ENCODE assay signal across 8 cellular contexts in the genomic region with DNA sequence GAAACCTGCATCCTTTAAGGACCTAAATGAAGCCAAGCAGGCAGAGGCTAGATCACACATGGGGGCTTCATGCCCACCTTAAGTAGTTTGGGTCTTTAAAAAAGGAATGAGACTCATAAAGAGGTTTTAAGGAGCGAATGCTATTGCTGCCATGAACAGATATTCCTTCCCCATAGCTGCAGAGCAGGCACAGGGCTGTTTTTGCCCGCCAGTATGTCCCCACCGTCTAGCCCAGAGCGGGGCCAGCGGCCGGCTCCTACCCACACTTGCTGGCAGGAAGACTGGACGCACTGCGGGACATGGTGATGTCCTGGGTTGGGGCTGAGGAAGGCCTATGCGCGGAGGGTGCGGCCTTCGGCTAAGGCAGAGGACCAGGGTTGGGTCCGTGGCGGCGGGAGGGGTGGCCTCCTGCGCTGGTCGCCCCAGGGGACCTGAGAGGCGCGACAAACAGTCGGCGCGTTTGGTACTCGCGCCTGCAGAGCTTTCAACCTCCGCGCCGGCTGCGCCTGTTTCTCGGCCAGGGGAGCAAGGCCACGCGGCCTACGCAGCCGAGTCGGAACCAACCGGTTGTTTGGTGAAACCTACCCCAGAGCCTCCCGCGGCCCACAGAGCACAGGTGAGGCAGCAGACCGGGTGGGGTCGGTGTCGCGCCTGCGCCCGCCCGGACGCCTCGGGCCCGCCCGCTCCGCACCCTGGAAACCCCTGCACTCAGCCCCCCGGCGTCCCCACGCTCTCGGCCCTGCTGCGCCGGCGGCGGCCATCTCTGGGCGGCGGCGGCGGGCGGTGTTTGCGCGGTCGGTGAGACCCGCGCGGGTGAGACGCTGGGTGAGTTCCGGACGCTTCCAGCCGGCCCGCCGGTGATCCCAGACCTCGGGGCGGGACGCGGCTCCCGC. TPM values are rescaled to one million over a fixed set of nuclear protein-coding genes. Genes with fewer than 3 reads are reported as not detected.
A peak's percentile ranks its signal among the peaks of the same experiment; 100 is the strongest.
DNase-seq lines count a peak whose midpoint lies in the region; ATAC-seq, FAIRE-seq and TF ChIP-seq lines count a peak whose summit lies in the region.

A gene with protein sequence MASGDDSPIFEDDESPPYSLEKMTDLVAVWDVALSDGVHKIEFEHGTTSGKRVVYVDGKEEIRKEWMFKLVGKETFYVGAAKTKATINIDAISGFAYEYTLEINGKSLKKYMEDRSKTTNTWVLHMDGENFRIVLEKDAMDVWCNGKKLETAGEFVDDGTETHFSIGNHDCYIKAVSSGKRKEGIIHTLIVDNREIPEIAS (plus strand): TSS at position 450 of the 893 bp plus-strand sequence. CDS start 10,956 bp downstream, outside the sequence.

- no peak for FAIRE-seq in HTR-8/SVneo (lab: Jason Lieb, UNC)

- WGBS in gastroesophageal sphincter (ENCODE audit: low coverage in 1 of 2), 2 donors = 28 to 80% methylated on average over 1 to 3 of the region's 79 CpGs

- H3K27ac ChIP-seq in RWPE1 (peak within 1 kb of the TSS; percentile 78), gastroesophageal sphincter (peak within 1 kb of the TSS; percentile 89 to 93 (median 90)), substantia nigra (ENCODE audit: low read depth, low read length, poor library complexity, severe bottlenecking) (peak within 1 kb of the TSS; percentile 91)

- ATAC-seq in GM21367 (IDR thresholded peaks at IDR 0.05; ENCODE audit: unreplicated experiment) (peak; percentile 72), gastroesophageal sphincter (peak; percentile 82)

- peaks cover 0 to 16% (median 0%) of the 10 kb centered on the region in 3 donors for H3K4me1 ChIP-seq in gastroesophageal sphincter

- TF ChIP-seq CTCF in RWPE1 (conservative IDR thresholded peaks at IDR 0.05; ENCODE audit: low read depth) (no peak), gastroesophageal sphincter (IDR thresholded peaks at IDR 0.05) (no peak)

- POLR2A ChIA-PET in RWPE1 (lab: Yijun Ruan, JAX; ENCODE audit: low non-redundant PET) = interaction anchor here (0.6 kb wide), 1 partner anchor 45 kb away, joined by 3 read pairs; no protein-coding TSS in a partner anchor

- peak in 1 of 2 donors; percentile 43 for TF ChIP-seq POLR2A in gastroesophageal sphincter (IDR thresholded peaks at IDR 0.05)

- peak; percentile 16 for DNase-seq in DMS53 treated with DMSO at 0.1 percent for 48 hours (lab: John Stamatoyannopoulos, UW; ENCODE audit: unreplicated experiment)
- DNase-seq in HTR-8/SVneo (ENCODE audit: insufficient read length, low spot score) = peak; percentile 40
- DNase-seq in RWPE1 (ENCODE audit: low spot score) = peak; percentile 38
- peak; percentile 66 for DNase-seq in activated naive CD4-positive, alpha-beta T cell treated with Interleukin-2 at 50 U/mL for 16 hours
- peak in 51 of 56 donors; percentile 19 to 87 (median 66) for DNase-seq in nucleus accumbens (lab: John Stamatoyannopoulos, UW)
- peak in 48 of 49 donors; percentile 18 to 92 (median 66) for DNase-seq in substantia nigra (lab: John Stamatoyannopoulos, UW)

- H3K36me3 ChIP-seq in gastroesophageal sphincter = no peaks in the 10 kb centered on the region

- H3K27me3 ChIP-seq in gastroesophageal sphincter = no peaks in the 10 kb centered on the region

- TF ChIP-seq EP300 in gastroesophageal sphincter (IDR thresholded peaks at IDR 0.05) = no peak

- H3K4me3 ChIP-seq in gastroesophageal sphincter = peak within 1 kb of the TSS; percentile 60 to 61

- CTCF ChIA-PET in RWPE1 (lab: Yijun Ruan, JAX) = interaction anchor here (0.7 kb wide), 1 partner anchor 327 kb away, joined by 3 read pairs; no protein-coding TSS in a partner anchor

- H3K9me3 ChIP-seq in gastroesophageal sphincter = no peaks in the 10 kb centered on the region

RNA-seq across cellular contexts. Expression of the gene that starts here (rescaled TPM):
- total RNA-seq in gastroesophageal sphincter = 10 to 100 TPM; 12.6 to 21.3 (median 17.6) TPM

Comparison
In these comparisons a context has a peak if more than half of its experiments do, and no peak if none do; other contexts are left out.
1. Peak in every context shown above with its lines: DNase-seq, ATAC-seq, H3K4me3 ChIP-seq and H3K27ac ChIP-seq.
2. DNase-seq: peak in every context shown above with its lines; median percentile 66 in activated naive CD4-positive, alpha-beta T cell treated with Interleukin-2 at 50 U/mL for 16 hours; 66 in nucleus accumbens; 66 in substantia nigra; 40 in HTR-8/SVneo; 38 in RWPE1; 16 in DMS53 treated with DMSO at 0.1 percent for 48 hours.